14 cellular contexts compared by ENCODE assay signal in the genomic region with DNA sequence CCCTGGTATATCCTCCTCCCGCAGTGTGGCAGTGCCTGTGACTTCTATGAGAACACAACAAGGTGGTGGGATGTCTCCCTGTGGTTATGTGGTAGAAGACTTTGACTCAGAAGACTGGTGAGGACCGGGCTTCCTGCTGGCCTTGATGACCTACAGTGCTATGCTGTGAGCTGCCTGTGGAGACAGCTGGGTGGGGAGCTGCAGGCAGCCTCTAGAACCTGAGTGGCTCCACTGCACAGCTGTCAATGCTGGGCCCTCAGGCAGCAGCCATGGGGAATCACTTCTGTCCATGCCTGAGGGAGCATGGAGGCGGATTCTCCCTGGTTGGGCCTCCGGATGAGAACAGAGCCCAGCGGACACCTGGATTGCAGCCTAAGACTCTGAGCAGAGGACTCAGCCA. TPM values are rescaled to one million over a fixed set of nuclear protein-coding genes. Genes with fewer than 3 reads are reported as not detected.
DNase-seq lines count a peak whose midpoint lies in the region; ATAC-seq and TF ChIP-seq lines count a peak whose summit lies in the region.
"Had no signal": no experiment of that assay in that cellular context is flagged by ENCODE, and none has a peak within 500 bp of the region (broad histone marks: within the 10 kb centered on the region; RNA-seq: fewer than 3 reads in every experiment).

No MANE protein-coding gene starts in this region.

- H3K9ac ChIP-seq in DND-41 (ENCODE audit: low read depth, low read length) (no peak overlapping the region), IMR-90 (ENCODE audit: low read depth, low read length) (no peak overlapping the region), trophoblast cell (ENCODE audit: low read length) (no peak overlapping the region)

- H3K36me3 Mint-ChIP-seq in effector memory CD8-positive, alpha-beta T cell (ENCODE audit: insufficient read depth): no peaks in the 10 kb centered on the region
- H3K36me3 Mint-ChIP-seq: T-cell had no signal

- H3K4me3 Mint-ChIP-seq in effector memory CD8-positive, alpha-beta T cell: peak overlapping the region; percentile 70
- H3K4me3 Mint-ChIP-seq: endodermal cell, T-cell had no signal

- no TSS peak for BruUV-seq in IMR-90 (replicated peaks; lab: Mats Ljungman, UMichigan)

- no peak overlapping the region for H2AFZ ChIP-seq in DND-41 (ENCODE audit: low read depth, low read length)
- peak overlapping the region; percentile 17 for H2AFZ ChIP-seq in IMR-90 (replicated peaks; ENCODE audit: low read length, poor library complexity)
- no peak overlapping the region for H2AFZ ChIP-seq in trophoblast cell (ENCODE audit: insufficient read depth, low read length, poor library complexity)

- H3K27ac Mint-ChIP-seq in effector memory CD8-positive, alpha-beta T cell: peak overlapping the region; percentile 51 to 91
- H3K27ac Mint-ChIP-seq: endodermal cell, T-cell had no signal

- H3K23ac ChIP-seq in IMR-90 (ENCODE audit: low read depth, low read length) (0 out of 2 replicates have a peak overlapping the region, but pooled peaks have one; percentile 29), trophoblast cell (ENCODE audit: low read length) (no peak overlapping the region)

- no peaks in the 10 kb centered on the region for H4K20me1 ChIP-seq in DND-41 (ENCODE audit: insufficient read depth, low read length)
- no peaks in the 10 kb centered on the region for H4K20me1 ChIP-seq in IMR-90 (ENCODE audit: insufficient read depth, low read length)

- ATAC-seq in DND-41 (ENCODE audit: insufficient read depth, low read depth) (peak; percentile 67), IMR-90 (ENCODE audit: low read depth) (no peak), upper lobe of left lung (ENCODE audit: low FRiP score in 2 of 2) (no peak), HG03432 (IDR thresholded peaks at IDR 0.05; ENCODE audit: unreplicated experiment) (no peak), GM21723 (IDR thresholded peaks at IDR 0.05; ENCODE audit: unreplicated experiment) (no peak)
- ATAC-seq in effector memory CD8-positive, alpha-beta T cell (replicated peaks): peak; percentile 96

- TF ChIP-seq EP300 in upper lobe of left lung (IDR thresholded peaks at IDR 0.05): no peak

- H3K79me1 ChIP-seq in IMR-90 (ENCODE audit: low read depth in 1 of 2, low read length in 2 of 2) (no peaks in the 10 kb centered on the region), trophoblast cell (ENCODE audit: low read length) (peaks cover 2% of the 10 kb centered on the region)

- peak overlapping the region; percentile 81 for H2BK120ac ChIP-seq in IMR-90 (ENCODE audit: low read depth, low read length)
- no peak overlapping the region for H2BK120ac ChIP-seq in trophoblast cell (ENCODE audit: insufficient read depth, low read length, poor library complexity)

- no peaks in the 10 kb centered on the region for H3K27me3 ChIP-seq in DND-41 (ENCODE audit: insufficient read depth, low read length, poor library complexity)
- no peaks in the 10 kb centered on the region for H3K27me3 ChIP-seq in IMR-90 (ENCODE audit: control insufficient read depth, insufficient read depth, low read length)
- H3K27me3 ChIP-seq in trophoblast cell (ENCODE audit: insufficient read depth, low read length): no peaks in the 10 kb centered on the region
- H3K27me3 ChIP-seq in upper lobe of left lung: no peaks in the 10 kb centered on the region

- no peaks in the 10 kb centered on the region for H3K9me3 Mint-ChIP-seq in effector memory CD8-positive, alpha-beta T cell
- H3K9me3 Mint-ChIP-seq: endodermal cell, T-cell had no signal

- peak; percentile 12 for DNase-seq in DND-41
- DNase-seq in IMR-90: peak; percentile 35
- DNase-seq in effector memory CD8-positive, alpha-beta T cell: peak; percentile 14 to 30 (median 22)
- peak; percentile 94 to 95 for DNase-seq in trophoblast cell
- no peak for DNase-seq in upper lobe of left lung
- DNase-seq: activated CD8-positive, alpha-beta memory T cell treated with anti-CD3 and anti-CD28 coated beads, Interleukin-2, amount 50 U/mL, for 48 hours; central memory CD4-positive, alpha-beta T cell; NCI-H774 had no signal

- H3K4me2 ChIP-seq in DND-41 (ENCODE audit: insufficient read depth, low read length): no peak overlapping the region
- no peak overlapping the region for H3K4me2 ChIP-seq in IMR-90 (ENCODE audit: low read depth, low read length)
- no peak overlapping the region for H3K4me2 ChIP-seq in trophoblast cell (ENCODE audit: low read length)

- H2BK12ac ChIP-seq in trophoblast cell (ENCODE audit: low read length): no peak overlapping the region

- H3K27me3 Mint-ChIP-seq in effector memory CD8-positive, alpha-beta T cell: no peaks in the 10 kb centered on the region
- H3K27me3 Mint-ChIP-seq: T-cell had no signal

- H3K18ac ChIP-seq in IMR-90 (ENCODE audit: low read depth, low read length) (peak overlapping the region; percentile 66; the same call in 1 of the 2 replicates), trophoblast cell (ENCODE audit: low read length) (no peak overlapping the region)

- H4K5ac ChIP-seq in IMR-90 (ENCODE audit: low read depth, low read length): peak overlapping the region; percentile 69

- peaks cover 22% of the 10 kb centered on the region for H3K9me1 ChIP-seq in IMR-90 (ENCODE audit: insufficient read depth, low read length)

- peak overlapping the region; percentile 33 for H2AK9ac ChIP-seq in IMR-90 (replicated peaks; ENCODE audit: low read depth, low read length, poor library complexity)

- no peak for TF ChIP-seq POLR2A in IMR-90 (IDR thresholded peaks at IDR 0.05; ENCODE audit: low read depth, low read length)
- no peak for TF ChIP-seq POLR2A in upper lobe of left lung (IDR thresholded peaks at IDR 0.05)

- H4K8ac ChIP-seq in IMR-90 (ENCODE audit: low read depth in 2 of 2, low read length in 2 of 2): peak overlapping the region in 1 of 2 experiments; percentile 35; a peak in 2 of 4 replicates
- no peak overlapping the region for H4K8ac ChIP-seq in trophoblast cell (ENCODE audit: low read depth, low read length)

- H2BK5ac ChIP-seq in IMR-90 (ENCODE audit: low read depth, low read length, poor library complexity, severe bottlenecking): peak overlapping the region; percentile 33
- H2BK5ac ChIP-seq in trophoblast cell (ENCODE audit: low read depth, low read length, poor library complexity): no peak overlapping the region

- no peaks in the 10 kb centered on the region for H3K36me3 ChIP-seq in DND-41 (ENCODE audit: insufficient read depth, low read length)
- no peaks in the 10 kb centered on the region for H3K36me3 ChIP-seq in IMR-90 (ENCODE audit: control insufficient read depth, insufficient read depth, low read length)
- H3K36me3 ChIP-seq in trophoblast cell (ENCODE audit: control insufficient read depth in 1 of 2, insufficient read depth in 2 of 2, low read length in 2 of 2): no peaks in the 10 kb centered on the region
- H3K36me3 ChIP-seq in upper lobe of left lung: no peaks in the 10 kb centered on the region

- H2AK5ac ChIP-seq in IMR-90 (ENCODE audit: low read depth, low read length) (peak overlapping the region; percentile 83), trophoblast cell (ENCODE audit: low read length) (no peak overlapping the region)

- H3K4me3 ChIP-seq in DND-41 (ENCODE audit: low read depth in 1 of 2, low read length in 2 of 2) (no peak overlapping the region), IMR-90 (ENCODE audit: insufficient read depth, low read depth, low read length) (no peak overlapping the region), trophoblast cell (ENCODE audit: low read depth, low read length) (no peak overlapping the region), upper lobe of left lung (no peak overlapping the region)

- in situ Hi-C loops in IMR-90 (cut with MboI; ENCODE audit: low sequenced_read_pairs): no loop called here

- no peak overlapping the region for H3K27ac ChIP-seq in DND-41 (ENCODE audit: low read length)
- H3K27ac ChIP-seq in IMR-90 (ENCODE audit: insufficient read depth, low read length): no peak overlapping the region
- H3K27ac ChIP-seq in trophoblast cell (ENCODE audit: low read depth, low read length): no peak overlapping the region
- H3K27ac ChIP-seq in upper lobe of left lung: no peak overlapping the region
- H3K27ac ChIP-seq: RWPE1 had no signal

- no peaks in the 10 kb centered on the region for H3K4me1 ChIP-seq in DND-41 (ENCODE audit: insufficient read depth, low read length)
- H3K4me1 ChIP-seq in IMR-90 (ENCODE audit: control insufficient read depth, insufficient read depth, low read length): peaks cover 32% of the 10 kb centered on the region
- H3K4me1 ChIP-seq in trophoblast cell (ENCODE audit: control insufficient read depth in 1 of 2, insufficient read depth in 2 of 2, low read length in 2 of 2): peaks cover 2 to 3% of the 10 kb centered on the region in 2 experiments
- peaks cover 0 to 13% (median 3%) of the 10 kb centered on the region in 4 donors for H3K4me1 ChIP-seq in upper lobe of left lung

- intact Hi-C loops in IMR-90 (cut with micrococcal nuclease): no loop called here

- H3K14ac ChIP-seq in IMR-90 (replicated peaks; ENCODE audit: low read depth, low read length) (peak overlapping the region; percentile 53), trophoblast cell (ENCODE audit: low read length) (no peak overlapping the region)

- dilution Hi-C loops in IMR-90 (cut with HindIII; ENCODE audit: low sequenced_read_pairs, unreplicated experiment): no loop called here

- H3K4me1 Mint-ChIP-seq in effector memory CD8-positive, alpha-beta T cell (ENCODE audit: low read depth in 2 of 2): peaks cover 31 to 46% of the 10 kb centered on the region in 2 donors
- H3K4me1 Mint-ChIP-seq: T-cell had no signal

- TF ChIP-seq CTCF in DND-41 (IDR thresholded peaks at IDR 0.05; ENCODE audit: borderline replicate concordance, extremely low read depth, low read length, poor library complexity, severe bottlenecking): no peak
- no peak for TF ChIP-seq CTCF in IMR-90 (conservative IDR thresholded peaks at IDR 0.05; ENCODE audit: low read depth, low read length)
- no peak for TF ChIP-seq CTCF in upper lobe of left lung (IDR thresholded peaks at IDR 0.05)

- CTCF ChIA-PET in IMR-90 (lab: Yijun Ruan, JAX): no interaction called here

- no peaks in the 10 kb centered on the region for H3K9me3 ChIP-seq in DND-41 (ENCODE audit: insufficient read depth, low read length, severe bottlenecking)
- no peaks in the 10 kb centered on the region for H3K9me3 ChIP-seq in IMR-90 (ENCODE audit: control insufficient read depth, insufficient read depth, low read length)
- no peaks in the 10 kb centered on the region for H3K9me3 ChIP-seq in trophoblast cell (ENCODE audit: insufficient read depth, low read depth, low read length)
- no peaks in the 10 kb centered on the region for H3K9me3 ChIP-seq in upper lobe of left lung

- no peak overlapping the region for H4K12ac ChIP-seq in trophoblast cell (ENCODE audit: low read depth, low read length)

- H3K79me2 ChIP-seq in DND-41 (ENCODE audit: insufficient read depth, low read length) (no peaks in the 10 kb centered on the region), trophoblast cell (ENCODE audit: control insufficient read depth, insufficient read depth, low read length, poor library complexity) (no peaks in the 10 kb centered on the region)

- POLR2A ChIA-PET in IMR-90 (lab: Charles Lee; ENCODE audit: unreplicated experiment): no interaction called here

- H4K91ac ChIP-seq in IMR-90 (ENCODE audit: insufficient read depth, low read depth, low read length) (peak overlapping the region; percentile 32), trophoblast cell (ENCODE audit: low read depth, low read length) (no peak overlapping the region)

- peak overlapping the region; percentile 78 for H3K4ac ChIP-seq in IMR-90 (ENCODE audit: low read depth, low read length)
- H3K4ac ChIP-seq in trophoblast cell (ENCODE audit: low read depth, low read length): no peak overlapping the region

- peak overlapping the region; percentile 73 for H2BK20ac ChIP-seq in IMR-90 (ENCODE audit: low read depth, low read length)

- no peak overlapping the region for H3K56ac ChIP-seq in IMR-90 (ENCODE audit: extremely low read depth, insufficient read depth, low read length)

- 100% methylated on average over 1 of the region's 5 CpGs; no CpG with 5 or more reads in 1 of the 2 experiments for WGBS in IMR-90 (ENCODE audit: extremely low coverage in 2 of 2, insufficient read length in 1 of 2), 2 experiments
- WGBS in trophoblast cell (ENCODE audit: extremely low coverage, insufficient coverage, insufficient read length): no CpG with 5 or more reads among the region's 5 CpGs
- 76 to 88% methylated on average over 2 to 5 of the region's 5 CpGs for WGBS in upper lobe of left lung, 2 donors

- peak overlapping the region; percentile 87; the same call in 2 of the 3 replicates for H2BK15ac ChIP-seq in IMR-90 (ENCODE audit: low read depth, low read length)

- no peak for TF ChIP-seq RAD21 in IMR-90 (IDR thresholded peaks at IDR 0.05; ENCODE audit: low read length)

RNA-seq across cellular contexts. Expression of a gene that starts 14.9 kb away (rescaled TPM):
- total RNA-seq in IMR-90 (2012; rRNA removed): not detected in 2 replicates
- polyA plus RNA-seq in IMR-90 (2012; rRNA removed): 0.05 and 0.06 TPM in 2 replicates
- 0.09 TPM in 1 of 2 replicates, not detected in the other for polyA plus RNA-seq in IMR-90 (2012; cell fraction: cytosol; rRNA removed)
- 0.37 and 0.40 TPM in 2 replicates for polyA plus RNA-seq in IMR-90 (2012; cell fraction: nucleus; rRNA removed; ENCODE audit: low replicate concordance)
- polyA plus RNA-seq in trophoblast cell (2013): 0.03 and 0.04 TPM in 2 replicates
- total RNA-seq in upper lobe of left lung: 1 to 10 TPM in 2 of 6 donors, under 1 TPM in 2, not detected in 2; 0.37 to 1.3 (median 0.77) TPM
- total RNA-seq: pulmonary artery endothelial cell had no signal

Comparison
In these comparisons a context has a peak if more than half of its experiments do, and no peak if none do; other contexts are left out.
1. ATAC-seq: peak in DND-41 (single experiment) and effector memory CD8-positive, alpha-beta T cell (single experiment); none in IMR-90 (single experiment), upper lobe of left lung (0 of 2), HG03432 (single experiment) and GM21723 (single experiment).
2. DNase-seq: peak in DND-41 (single experiment), IMR-90 (single experiment), effector memory CD8-positive, alpha-beta T cell (3 of 3) and trophoblast cell (2 of 2); none in upper lobe of left lung (0 of 2).